In the genomic region with DNA sequence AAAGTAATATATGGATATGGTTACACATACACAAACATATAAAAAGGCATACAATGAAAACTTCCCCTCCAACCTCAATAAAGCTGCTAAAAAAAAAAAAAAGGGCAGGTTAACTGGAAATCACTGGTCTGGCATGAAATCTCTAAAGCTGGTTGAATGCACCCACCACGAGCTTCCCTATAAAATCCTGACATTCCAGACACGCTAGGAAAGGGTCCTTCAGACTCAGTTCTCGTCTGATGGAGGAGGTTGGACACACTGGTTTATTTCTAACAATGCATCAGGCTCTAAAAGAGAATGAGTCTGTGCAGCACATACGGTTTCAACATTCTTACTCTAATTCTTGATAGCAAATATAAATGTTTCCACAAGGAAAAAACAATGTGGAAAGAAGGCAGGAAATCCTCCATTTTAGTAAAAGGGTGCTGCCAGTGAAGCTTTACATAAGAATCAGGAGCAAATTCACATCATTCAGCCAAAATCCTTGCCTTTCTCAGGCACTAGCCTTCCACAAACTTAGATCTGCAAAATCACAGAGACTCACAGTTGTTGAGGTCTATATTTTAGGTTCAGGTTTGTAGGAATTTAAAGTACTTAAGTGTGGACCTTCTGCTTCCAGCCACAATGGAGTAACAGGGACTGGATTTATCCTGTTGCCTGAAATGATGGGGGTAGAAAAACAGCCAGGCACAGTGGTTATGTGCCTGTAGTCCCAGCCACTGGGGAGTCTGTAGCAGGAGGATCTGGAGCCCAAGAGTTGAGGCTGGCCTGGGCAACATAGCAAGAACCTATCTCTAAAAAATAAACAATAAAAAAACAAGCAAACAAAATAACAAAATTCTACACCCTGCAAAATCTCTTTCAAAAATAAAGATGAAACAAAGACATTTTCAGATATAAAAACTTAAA, we compare ENCODE assay signal across 16 cellular contexts.
"Had no signal": no experiment of that assay in that cellular context is flagged by ENCODE, and none has a peak within 500 bp of the region (broad histone marks: within the 10 kb centered on the region; RNA-seq: fewer than 3 reads in every experiment).

No MANE protein-coding gene starts in this region.

- ATAC-seq: activated T-helper 17 cell treated with anti-CD3 and anti-CD28 coated beads, Interleukin-2, amount 50 U/mL, for 72 hours; left lobe of liver; pancreas; T-cell had no signal

- H3K9me3 ChIP-seq: pancreas, testis had no signal

- H3K36me3 Mint-ChIP-seq: T-cell had no signal

- H3K4me1 Mint-ChIP-seq: activated CD4-positive, alpha-beta T cell treated with anti-CD3 and anti-CD28 coated beads, Interleukin-2, amount 10 ng/mL, durations not matched to agents 24 days and 14 days had no signal

- H3K27me3 ChIP-seq: pancreas, testis had no signal

- H3K27ac ChIP-seq: coronary artery, pancreas, testis had no signal

- H3K4me1 ChIP-seq: pancreas had no signal

- H3K27ac Mint-ChIP-seq: activated CD4-positive, alpha-beta T cell treated with anti-CD3 and anti-CD28 coated beads, Interleukin-2, amount 10 ng/mL, durations not matched to agents 24 days and 14 days; activated naive CD4-positive, alpha-beta T cell treated with anti-CD3 and anti-CD28 coated beads for 36 hours; activated T-helper 17 cell treated with anti-CD3 and anti-CD28 coated beads, Interleukin-2, amount 50 U/mL, for 72 hours; stimulated activated naive CD8-positive, alpha-beta T cell treated with anti-CD3 and anti-CD28 coated beads, Interleukin-15, Interleukin-2, amounts not matched to agents 100 ng/mL and 50 ng/mL, for 24 hours; T-cell had no signal

- DNase-seq: activated CD4-positive, alpha-beta T cell treated with anti-CD3 and anti-CD28 coated beads, Interleukin-2, amount 10 ng/mL, durations not matched to agents 24 days and 14 days; activated naive CD4-positive, alpha-beta T cell treated with anti-CD3 and anti-CD28 coated beads for 36 hours; activated T-cell treated with anti-CD3 and anti-CD28 coated beads for 4 hours; caudate nucleus; effector CD8-positive, alpha-beta T cell; hippocampal formation; mammary epithelial cell; pancreas; stimulated activated CD4-positive, alpha-beta T cell treated with anti-CD3 and anti-CD28 coated beads, Interleukin-2, amount 100 ng/mL, for 48 hours; stimulated activated CD8-positive, alpha-beta memory T cell treated with anti-CD3 and anti-CD28 coated beads, Interleukin-4, amount 100 ng/mL, for 48 hours; T-cell; testis had no signal

- H3K4me3 Mint-ChIP-seq: activated CD4-positive, alpha-beta T cell treated with anti-CD3 and anti-CD28 coated beads, Interleukin-2, amount 10 ng/mL, durations not matched to agents 24 days and 14 days; activated naive CD4-positive, alpha-beta T cell treated with anti-CD3 and anti-CD28 coated beads for 36 hours; activated T-helper 17 cell treated with anti-CD3 and anti-CD28 coated beads, Interleukin-2, amount 50 U/mL, for 72 hours; stimulated activated naive CD8-positive, alpha-beta T cell treated with anti-CD3 and anti-CD28 coated beads, Interleukin-15, Interleukin-2, amounts not matched to agents 100 ng/mL and 50 ng/mL, for 24 hours; T-cell had no signal

- H3K9me3 Mint-ChIP-seq: activated CD4-positive, alpha-beta T cell treated with anti-CD3 and anti-CD28 coated beads, Interleukin-2, amount 10 ng/mL, durations not matched to agents 24 days and 14 days; activated naive CD4-positive, alpha-beta T cell treated with anti-CD3 and anti-CD28 coated beads for 36 hours; activated T-helper 17 cell treated with anti-CD3 and anti-CD28 coated beads, Interleukin-2, amount 50 U/mL, for 72 hours; stimulated activated naive CD8-positive, alpha-beta T cell treated with anti-CD3 and anti-CD28 coated beads, Interleukin-15, Interleukin-2, amounts not matched to agents 100 ng/mL and 50 ng/mL, for 24 hours; T-cell had no signal

- H3K27me3 Mint-ChIP-seq: activated T-helper 17 cell treated with anti-CD3 and anti-CD28 coated beads, Interleukin-2, amount 50 U/mL, for 72 hours; stimulated activated naive CD8-positive, alpha-beta T cell treated with anti-CD3 and anti-CD28 coated beads, Interleukin-15, Interleukin-2, amounts not matched to agents 100 ng/mL and 50 ng/mL, for 24 hours; T-cell had no signal
